ENCODE assay signal across 13 cellular contexts in the genomic region with DNA sequence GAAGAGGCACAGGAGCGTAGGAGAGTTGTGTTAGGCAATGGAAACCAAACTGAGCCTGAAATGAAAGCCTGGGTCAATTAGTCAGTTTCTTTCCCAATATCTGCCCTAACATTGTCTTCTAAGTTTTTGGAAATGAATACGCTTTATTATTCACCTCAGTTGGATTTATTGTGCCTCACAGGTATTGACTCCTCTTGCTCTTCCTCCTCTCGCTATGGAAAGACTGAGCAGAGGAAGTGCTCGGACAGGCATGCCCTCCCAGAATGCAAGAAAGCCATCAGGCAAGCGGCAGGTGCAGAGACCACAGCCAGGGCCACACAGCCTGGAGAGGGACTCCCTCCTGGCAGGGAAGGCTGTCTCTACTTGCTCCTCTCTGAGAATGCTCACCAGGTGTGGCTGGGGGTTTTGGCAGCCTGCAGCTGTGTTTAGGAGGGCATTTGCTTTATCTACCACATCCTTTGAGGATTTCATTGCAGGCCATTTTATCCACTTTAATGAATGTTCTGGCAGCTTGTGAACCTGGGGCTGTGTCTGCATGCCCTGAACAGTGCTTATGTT.
A peak's percentile ranks its signal among the peaks of the same experiment; 100 is the strongest.
DNase-seq lines count a peak whose midpoint lies in the region; ATAC-seq and TF ChIP-seq lines count a peak whose summit lies in the region.
"Had no signal": no experiment of that assay in that cellular context is flagged by ENCODE, and none has a peak within 500 bp of the region (broad histone marks: within the 10 kb centered on the region; RNA-seq: fewer than 3 reads in every experiment).

No MANE protein-coding gene starts in this region.

- peaks cover 58% of the 10 kb centered on the region for H3K4me1 Mint-ChIP-seq in CD8-positive, alpha-beta T cell (ENCODE audit: low read depth)
- H3K4me1 Mint-ChIP-seq in activated T-helper 2 cell treated with anti-CD3 and anti-CD28 coated beads, Interferon-gamma antibody, Interleukin-2, Interleukin-4, amounts not matched to agents 10 μg/mL and 5 μg/mL and 100 μg/mL, durations not matched to agents 14 hours and 24 hours and 36 hours (ENCODE audit: low read depth), result peaks cover 49% of the 10 kb centered on the region
- H3K4me1 Mint-ChIP-seq in type B pancreatic cell (ENCODE audit: unreplicated experiment), result peaks cover 4% of the 10 kb centered on the region

- no peaks in the 10 kb centered on the region for H3K36me3 ChIP-seq in CD8-positive, alpha-beta T cell (ENCODE audit: insufficient read depth, low read length)

- no peak for ATAC-seq in CD8-positive, alpha-beta T cell
- peak; percentile 63 for ATAC-seq in GM18909 (IDR thresholded peaks at IDR 0.05; ENCODE audit: poor library complexity, unreplicated experiment)
- peak; percentile 60 for ATAC-seq in HG02973 (IDR thresholded peaks at IDR 0.05; ENCODE audit: unreplicated experiment)

- H3K4me3 ChIP-seq in CD8-positive, alpha-beta T cell (ENCODE audit: low read depth, low read length), result no peak overlapping the region

- H3K9me3 ChIP-seq in CD8-positive, alpha-beta T cell (ENCODE audit: low read length), result no peaks in the 10 kb centered on the region

- H3K27me3 Mint-ChIP-seq in CD8-positive, alpha-beta T cell (ENCODE audit: low read depth), result no peaks in the 10 kb centered on the region
- H3K27me3 Mint-ChIP-seq in activated T-helper 2 cell treated with anti-CD3 and anti-CD28 coated beads, Interferon-gamma antibody, Interleukin-2, Interleukin-4, amounts not matched to agents 10 μg/mL and 5 μg/mL and 100 μg/mL, durations not matched to agents 14 hours and 24 hours and 36 hours (ENCODE audit: low read depth), result no peaks in the 10 kb centered on the region
- peaks cover 7% of the 10 kb centered on the region for H3K27me3 Mint-ChIP-seq in type B pancreatic cell

- no peak for TF ChIP-seq CTCF in CD8-positive, alpha-beta T cell (IDR thresholded peaks at IDR 0.05)
- no peak for TF ChIP-seq CTCF in type B pancreatic cell (conservative IDR thresholded peaks at IDR 0.05)

- H3K27ac Mint-ChIP-seq in CD8-positive, alpha-beta T cell, result peak overlapping the region; percentile 86
- peak overlapping the region; percentile 27 for H3K27ac Mint-ChIP-seq in activated T-helper 2 cell treated with anti-CD3 and anti-CD28 coated beads, Interferon-gamma antibody, Interleukin-2, Interleukin-4, amounts not matched to agents 10 μg/mL and 5 μg/mL and 100 μg/mL, durations not matched to agents 14 hours and 24 hours and 36 hours
- H3K27ac Mint-ChIP-seq in type B pancreatic cell, result no peak overlapping the region
- H3K27ac Mint-ChIP-seq: HFFc6, nephron progenitor cell had no signal

- CTCF ChIA-PET in CD8-positive, alpha-beta T cell (lab: Charles Lee), result no interaction called here

- no peak overlapping the region for H3K27ac ChIP-seq in CD8-positive, alpha-beta T cell (ENCODE audit: low read depth, low read length)

- H3K4me1 ChIP-seq in CD8-positive, alpha-beta T cell (ENCODE audit: insufficient read depth, low read length), result peaks cover 16% of the 10 kb centered on the region

- POLR2A ChIA-PET in CD8-positive, alpha-beta T cell (lab: Charles Lee), result interaction anchor here (0.6 kb wide), 1 partner anchor 9 kb away, joined by 3 read pairs; no protein-coding TSS in a partner anchor

- no peak overlapping the region for H3K4me3 Mint-ChIP-seq in CD8-positive, alpha-beta T cell
- H3K4me3 Mint-ChIP-seq in activated T-helper 2 cell treated with anti-CD3 and anti-CD28 coated beads, Interferon-gamma antibody, Interleukin-2, Interleukin-4, amounts not matched to agents 10 μg/mL and 5 μg/mL and 100 μg/mL, durations not matched to agents 14 hours and 24 hours and 36 hours (ENCODE audit: low read depth), result no peak overlapping the region
- H3K4me3 Mint-ChIP-seq in type B pancreatic cell, result no peak overlapping the region
- H3K4me3 Mint-ChIP-seq: HFFc6, nephron progenitor cell had no signal

- no peaks in the 10 kb centered on the region for H3K27me3 ChIP-seq in CD8-positive, alpha-beta T cell (ENCODE audit: insufficient read depth, low read length)

- peaks cover 49% of the 10 kb centered on the region for H3K36me3 Mint-ChIP-seq in CD8-positive, alpha-beta T cell
- H3K36me3 Mint-ChIP-seq in activated T-helper 2 cell treated with anti-CD3 and anti-CD28 coated beads, Interferon-gamma antibody, Interleukin-2, Interleukin-4, amounts not matched to agents 10 μg/mL and 5 μg/mL and 100 μg/mL, durations not matched to agents 14 hours and 24 hours and 36 hours (ENCODE audit: low read depth), result peaks cover 66% of the 10 kb centered on the region
- H3K36me3 Mint-ChIP-seq in type B pancreatic cell, result no peaks in the 10 kb centered on the region

- intact Hi-C loops in CD8-positive, alpha-beta T cell (cut with DNase I, micrococcal nuclease), result no loop called here
- intact Hi-C loops in activated T-helper 2 cell treated with anti-CD3 and anti-CD28 coated beads, Interferon-gamma antibody, Interleukin-2, Interleukin-4, amounts not matched to agents 10 μg/mL and 5 μg/mL and 100 μg/mL, durations not matched to agents 14 hours and 24 hours and 36 hours (cut with micrococcal nuclease), result no loop called here

- DNase-seq in CD8-positive, alpha-beta T cell, result no peak
- no peak for DNase-seq in activated T-helper 2 cell treated with anti-CD3 and anti-CD28 coated beads, Interferon-gamma antibody, Interleukin-2, Interleukin-4, amounts not matched to agents 10 μg/mL and 5 μg/mL and 100 μg/mL, durations not matched to agents 14 hours and 24 hours and 36 hours (ENCODE audit: low spot score)
- DNase-seq in NCI-H1694 (lab: John Stamatoyannopoulos, UW) (no peak), HUDEP-2 (lab: John Stamatoyannopoulos, UW; ENCODE audit: unreplicated experiment in 76 of 76) (no peak), type B pancreatic cell (ENCODE audit: extremely low spot score, unreplicated experiment) (no peak), NCI-H2081 treated with DMSO at 0.1 percent for 48 hours (lab: John Stamatoyannopoulos, UW) (no peak)
- DNase-seq: activated CD8-positive, alpha-beta memory T cell treated with anti-CD3 and anti-CD28 coated beads, Interleukin-2, amount 50 U/mL, for 4 hours; erythroblast; HFFc6; NCI-H510A treated with DMSO at 0.1 percent for 48 hours; nephron progenitor cell had no signal

- H3K9me3 Mint-ChIP-seq in CD8-positive, alpha-beta T cell, result no peaks in the 10 kb centered on the region
- H3K9me3 Mint-ChIP-seq in activated T-helper 2 cell treated with anti-CD3 and anti-CD28 coated beads, Interferon-gamma antibody, Interleukin-2, Interleukin-4, amounts not matched to agents 10 μg/mL and 5 μg/mL and 100 μg/mL, durations not matched to agents 14 hours and 24 hours and 36 hours, result no peaks in the 10 kb centered on the region
- peaks cover 4% of the 10 kb centered on the region for H3K9me3 Mint-ChIP-seq in type B pancreatic cell
- H3K9me3 Mint-ChIP-seq: HFFc6, nephron progenitor cell had no signal
